18 cellular contexts compared by ENCODE assay signal in genomic region chr2:240033330-240033678, GRCh38. TPM values are rescaled to one million over a fixed set of nuclear protein-coding genes. Genes with fewer than 3 reads are reported as not detected.
DNase-seq lines count a peak whose midpoint lies in the region; ATAC-seq and TF ChIP-seq lines count a peak whose summit lies in the region.
"Had no signal": no experiment of that assay in that cellular context is flagged by ENCODE, and none has a peak within 500 bp of the region (broad histone marks: within the 10 kb centered on the region; RNA-seq: fewer than 3 reads in every experiment).

No MANE protein-coding gene starts in this region.

- H3K36me3 Mint-ChIP-seq in GM23338 (ENCODE audit: low read depth) (no peaks in the 10 kb centered on the region), endodermal cell (ENCODE audit: low read depth) (no peaks in the 10 kb centered on the region), T-cell (no peaks in the 10 kb centered on the region)
- H3K36me3 Mint-ChIP-seq: CD14-positive monocyte; CD8-positive, alpha-beta T cell had no signal

- peaks cover 5% of the 10 kb centered on the region for H3K27me3 Mint-ChIP-seq in GM23338 (ENCODE audit: insufficient read depth, low read depth, poor library complexity)
- peaks cover 74% of the 10 kb centered on the region for H3K27me3 Mint-ChIP-seq in endodermal cell (ENCODE audit: insufficient read depth)
- H3K27me3 Mint-ChIP-seq in T-cell: peaks cover 29 to 34% of the 10 kb centered on the region in 2 donors

- peak overlapping the region; percentile 36; the same call in 1 of the 2 replicates for H3K27ac Mint-ChIP-seq in GM23338
- no peak overlapping the region for H3K27ac Mint-ChIP-seq in endodermal cell
- H3K27ac Mint-ChIP-seq in T-cell: no peak overlapping the region
- H3K27ac Mint-ChIP-seq: CD14-positive monocyte; CD8-positive, alpha-beta T cell had no signal

- H4K20me1 ChIP-seq in GM23338 (replicated peaks; ENCODE audit: insufficient read depth): no peaks in the 10 kb centered on the region

- intact Hi-C loops in sciatic nerve (cut with DNase I): loop anchor here (5.0 kb wide), 1 partner anchor 1144 kb away; no protein-coding TSS in a partner anchor
- intact Hi-C loops in Right ventricle myocardium inferior (cut with DNase I): no loop called here

- peaks cover 5% of the 10 kb centered on the region; the same call in 1 of the 3 replicates for H3K4me1 Mint-ChIP-seq in GM23338
- H3K4me1 Mint-ChIP-seq in endodermal cell: no peaks in the 10 kb centered on the region
- H3K4me1 Mint-ChIP-seq in T-cell: no peaks in the 10 kb centered on the region
- H3K4me1 Mint-ChIP-seq: CD14-positive monocyte had no signal

- H3K36me3 ChIP-seq in GM23338 (ENCODE audit: insufficient read depth) (no peaks in the 10 kb centered on the region), endodermal cell (ENCODE audit: control insufficient read depth, insufficient read depth, low read length) (no peaks in the 10 kb centered on the region)
- H3K36me3 ChIP-seq: HAP-1 had no signal

- H2AFZ ChIP-seq in GM23338: no peak overlapping the region

- no peak overlapping the region for H3K4me3 ChIP-seq in GM23338
- H3K4me3 ChIP-seq in endodermal cell (ENCODE audit: low read length): no peak overlapping the region
- H3K4me3 ChIP-seq: HAP-1 had no signal

- TF ChIP-seq CTCF in GM23338 (conservative IDR thresholded peaks at IDR 0.05; ENCODE audit: low read depth in 2 of 2): no peak
- TF ChIP-seq CTCF in endodermal cell (conservative IDR thresholded peaks at IDR 0.05): no peak

- H3K27me3 ChIP-seq in GM23338 (ENCODE audit: insufficient read depth) (peaks cover 10% of the 10 kb centered on the region; the same call in 1 of the 2 replicates), endodermal cell (ENCODE audit: control insufficient read depth, insufficient read depth, low read length, poor library complexity, severe bottlenecking) (peaks cover 85% of the 10 kb centered on the region)

- CTCF ChIA-PET in T-cell (lab: Charles Lee): no interaction called here

- H3K9me2 ChIP-seq in GM23338 (ENCODE audit: insufficient read depth): no peaks in the 10 kb centered on the region

- H3K9me3 Mint-ChIP-seq in GM23338 (no peaks in the 10 kb centered on the region), endodermal cell (no peaks in the 10 kb centered on the region), T-cell (no peaks in the 10 kb centered on the region)
- H3K9me3 Mint-ChIP-seq: CD14-positive monocyte; CD8-positive, alpha-beta T cell had no signal

- H3K9ac ChIP-seq in endodermal cell (ENCODE audit: extremely low read depth, low read length, poor library complexity, severe bottlenecking): no peak overlapping the region

- H3K27ac ChIP-seq in GM23338 (ENCODE audit: low read depth): no peak overlapping the region
- no peak overlapping the region for H3K27ac ChIP-seq in endodermal cell (ENCODE audit: low read depth, low read length)
- H3K27ac ChIP-seq: 22Rv1 had no signal

- DNase-seq in GM23338 (ENCODE audit: low spot score) (peak; percentile 57), endodermal cell (peak; percentile 68), islet precursor cell (peak; percentile 49), sciatic nerve (ENCODE audit: low spot score) (no peak), cerebellar nuclear complex (lab: John Stamatoyannopoulos, UW) (no peak), NCI-H748 treated with DMSO at 0.1 percent for 48 hours (lab: John Stamatoyannopoulos, UW) (no peak), Right ventricle myocardium inferior (ENCODE audit: missing footprints) (no peak), T-cell (no peak)
- DNase-seq: CD8-positive, alpha-beta T cell; COR-L47; DMS153; GF-D8 had no signal

- H3F3A ChIP-seq in GM23338 (replicated peaks; ENCODE audit: low read depth): no peaks in the 10 kb centered on the region

- H3K4me1 ChIP-seq in GM23338 (ENCODE audit: insufficient read depth) (no peaks in the 10 kb centered on the region; the same call in 1 of the 2 replicates), endodermal cell (ENCODE audit: control insufficient read depth, insufficient read depth, low read length) (no peaks in the 10 kb centered on the region)
- H3K4me1 ChIP-seq: HAP-1 had no signal

- H3K9me3 ChIP-seq in endodermal cell (ENCODE audit: control insufficient read depth, low read length): no peaks in the 10 kb centered on the region
- H3K9me3 ChIP-seq: HAP-1 had no signal

- POLR2A ChIA-PET in T-cell (lab: Charles Lee): interaction anchor here in 1 of 2 donors (0.6 kb wide), 1 partner anchor 15 kb away, joined by 3 read pairs; no protein-coding TSS in a partner anchor

- H3K4me3 Mint-ChIP-seq in GM23338: no peak overlapping the region
- H3K4me3 Mint-ChIP-seq in endodermal cell: no peak overlapping the region
- no peak overlapping the region for H3K4me3 Mint-ChIP-seq in T-cell
- H3K4me3 Mint-ChIP-seq: CD14-positive monocyte; CD8-positive, alpha-beta T cell had no signal

- WGBS in endodermal cell (ENCODE audit: insufficient coverage in 1 of 2, insufficient read length in 1 of 2), 2 experiments: 79% methylated on average over 5 of the region's 5 CpGs; no CpG with 5 or more reads in 1 of the 2 experiments

- no peak overlapping the region for H3K4me2 ChIP-seq in GM23338

- no peaks in the 10 kb centered on the region for H3K79me2 ChIP-seq in GM23338 (replicated peaks; ENCODE audit: insufficient read depth)

- ATAC-seq in GM23338 (peak; percentile 70), sciatic nerve (peak; percentile 42), Right ventricle myocardium inferior (no peak), T-cell (replicated peaks in 1 of 4) (no peak)
- ATAC-seq: CD8-positive, alpha-beta T cell had no signal

TF ChIP-seq in GM23338, 12 proteins besides CTCF, POLR2A, EP300 and RAD21 (continues in another document):
- no peak for TF ChIP-seq NANOG (IDR thresholded peaks at IDR 0.05; ENCODE audit: borderline replicate concordance)
- TF ChIP-seq, protein P1, sequence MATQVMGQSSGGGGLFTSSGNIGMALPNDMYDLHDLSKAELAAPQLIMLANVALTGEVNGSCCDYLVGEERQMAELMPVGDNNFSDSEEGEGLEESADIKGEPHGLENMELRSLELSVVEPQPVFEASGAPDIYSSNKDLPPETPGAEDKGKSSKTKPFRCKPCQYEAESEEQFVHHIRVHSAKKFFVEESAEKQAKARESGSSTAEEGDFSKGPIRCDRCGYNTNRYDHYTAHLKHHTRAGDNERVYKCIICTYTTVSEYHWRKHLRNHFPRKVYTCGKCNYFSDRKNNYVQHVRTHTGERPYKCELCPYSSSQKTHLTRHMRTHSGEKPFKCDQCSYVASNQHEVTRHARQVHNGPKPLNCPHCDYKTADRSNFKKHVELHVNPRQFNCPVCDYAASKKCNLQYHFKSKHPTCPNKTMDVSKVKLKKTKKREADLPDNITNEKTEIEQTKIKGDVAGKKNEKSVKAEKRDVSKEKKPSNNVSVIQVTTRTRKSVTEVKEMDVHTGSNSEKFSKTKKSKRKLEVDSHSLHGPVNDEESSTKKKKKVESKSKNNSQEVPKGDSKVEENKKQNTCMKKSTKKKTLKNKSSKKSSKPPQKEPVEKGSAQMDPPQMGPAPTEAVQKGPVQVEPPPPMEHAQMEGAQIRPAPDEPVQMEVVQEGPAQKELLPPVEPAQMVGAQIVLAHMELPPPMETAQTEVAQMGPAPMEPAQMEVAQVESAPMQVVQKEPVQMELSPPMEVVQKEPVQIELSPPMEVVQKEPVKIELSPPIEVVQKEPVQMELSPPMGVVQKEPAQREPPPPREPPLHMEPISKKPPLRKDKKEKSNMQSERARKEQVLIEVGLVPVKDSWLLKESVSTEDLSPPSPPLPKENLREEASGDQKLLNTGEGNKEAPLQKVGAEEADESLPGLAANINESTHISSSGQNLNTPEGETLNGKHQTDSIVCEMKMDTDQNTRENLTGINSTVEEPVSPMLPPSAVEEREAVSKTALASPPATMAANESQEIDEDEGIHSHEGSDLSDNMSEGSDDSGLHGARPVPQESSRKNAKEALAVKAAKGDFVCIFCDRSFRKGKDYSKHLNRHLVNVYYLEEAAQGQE (IDR thresholded peaks at IDR 0.05; ENCODE audit: unreplicated experiment): no peak
- no peak for TF ChIP-seq ZNF331 (CRISPR knock-in tag; IDR thresholded peaks at IDR 0.05; ENCODE audit: low read depth)
- TF ChIP-seq JUNB (IDR thresholded peaks at IDR 0.05; ENCODE audit: unreplicated experiment): no peak
- TF ChIP-seq, protein P2, sequence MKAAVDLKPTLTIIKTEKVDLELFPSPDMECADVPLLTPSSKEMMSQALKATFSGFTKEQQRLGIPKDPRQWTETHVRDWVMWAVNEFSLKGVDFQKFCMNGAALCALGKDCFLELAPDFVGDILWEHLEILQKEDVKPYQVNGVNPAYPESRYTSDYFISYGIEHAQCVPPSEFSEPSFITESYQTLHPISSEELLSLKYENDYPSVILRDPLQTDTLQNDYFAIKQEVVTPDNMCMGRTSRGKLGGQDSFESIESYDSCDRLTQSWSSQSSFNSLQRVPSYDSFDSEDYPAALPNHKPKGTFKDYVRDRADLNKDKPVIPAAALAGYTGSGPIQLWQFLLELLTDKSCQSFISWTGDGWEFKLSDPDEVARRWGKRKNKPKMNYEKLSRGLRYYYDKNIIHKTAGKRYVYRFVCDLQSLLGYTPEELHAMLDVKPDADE (IDR thresholded peaks at IDR 0.05): no peak
- TF ChIP-seq EZH2phosphoT487 (IDR thresholded peaks at IDR 0.05; ENCODE audit: unreplicated experiment): no peak
- TF ChIP-seq STAT1 (IDR thresholded peaks at IDR 0.05; ENCODE audit: unreplicated experiment): no peak
- TF ChIP-seq EZH2 (IDR thresholded peaks at IDR 0.05; ENCODE audit: low read depth, unreplicated experiment): no peak

RNA-seq across cellular contexts. Expression of gene OR6B2, which starts 3.1 kb away (rescaled TPM):
- total RNA-seq in GM23338 (2014; rRNA removed; shearing (Covaris generic)): not detected in 2 replicates
- not detected in 2 replicates for polyA plus RNA-seq in GM23338 (2016; fragmentation: Nextera tagmentation; extraction: Ambion mirVana)
- total RNA-seq in endodermal cell (not detected), sciatic nerve (5.1 TPM), Right ventricle myocardium inferior (not detected), T-cell (not detected)
- polyA plus RNA-seq in endodermal cell (2013, experiment 1 of 2): not detected
- not detected for polyA plus RNA-seq in endodermal cell (2013, experiment 2 of 2)
- total RNA-seq: A673; CD8-positive, alpha-beta T cell; HT1080 had no signal
- polyA plus RNA-seq: BJ, CD14-positive monocyte had no signal

RNA-seq across cellular contexts. Expression of gene NDUFA10, which starts 8.2 kb away (rescaled TPM):
- total RNA-seq in GM23338 (2014; rRNA removed; shearing (Covaris generic)): 113 and 156 TPM in 2 replicates
- 64.8 and 81.0 TPM in 2 replicates for polyA plus RNA-seq in GM23338 (2016; fragmentation: Nextera tagmentation; extraction: Ambion mirVana)
- total RNA-seq in endodermal cell (100 to 1,000 TPM in 1 of 2 donors, 10 to 100 TPM in 1; 95.8 to 101 TPM), sciatic nerve (124 TPM), Right ventricle myocardium inferior (422 TPM), T-cell (100 to 1,000 TPM in 1 of 5 donors, 10 to 100 TPM in 4; 80.6 to 106 (median 97.0) TPM)
- polyA plus RNA-seq in endodermal cell (2013, experiment 1 of 2): 92.5 TPM
- polyA plus RNA-seq in endodermal cell (2013, experiment 2 of 2): 85.8 TPM

RNA-seq across cellular contexts. Expression of gene OR6B3, which starts 20.0 kb away (rescaled TPM):
- total RNA-seq in GM23338 (2014; rRNA removed; shearing (Covaris generic)): not detected in 2 replicates
- not detected in 2 replicates for polyA plus RNA-seq in GM23338 (2016; fragmentation: Nextera tagmentation; extraction: Ambion mirVana)
- total RNA-seq in endodermal cell: not detected
- polyA plus RNA-seq in endodermal cell (2013, experiment 1 of 2): not detected
- not detected for polyA plus RNA-seq in endodermal cell (2013, experiment 2 of 2)
- 8.3 TPM for total RNA-seq in sciatic nerve
- total RNA-seq in Right ventricle myocardium inferior: not detected
- not detected for total RNA-seq in T-cell
- total RNA-seq: A673; CD8-positive, alpha-beta T cell; HT1080 had no signal
- polyA plus RNA-seq: BJ, CD14-positive monocyte had no signal

Comparison
In these comparisons a context has a peak if more than half of its experiments do, and no peak if none do; other contexts are left out.
1. ATAC-seq: peak in GM23338 (single experiment) and sciatic nerve (single experiment); none in Right ventricle myocardium inferior (single experiment) and T-cell (0 of 4).
2. DNase-seq: peak in GM23338 (single experiment), endodermal cell (single experiment) and islet precursor cell (single experiment); none in sciatic nerve (single experiment), cerebellar nuclear complex (0 of 2), NCI-H748 treated with DMSO at 0.1 percent for 48 hours (single experiment), Right ventricle myocardium inferior (single experiment) and T-cell (0 of 34).